ENCODE assay signal across 27 cellular contexts in the genomic region with DNA sequence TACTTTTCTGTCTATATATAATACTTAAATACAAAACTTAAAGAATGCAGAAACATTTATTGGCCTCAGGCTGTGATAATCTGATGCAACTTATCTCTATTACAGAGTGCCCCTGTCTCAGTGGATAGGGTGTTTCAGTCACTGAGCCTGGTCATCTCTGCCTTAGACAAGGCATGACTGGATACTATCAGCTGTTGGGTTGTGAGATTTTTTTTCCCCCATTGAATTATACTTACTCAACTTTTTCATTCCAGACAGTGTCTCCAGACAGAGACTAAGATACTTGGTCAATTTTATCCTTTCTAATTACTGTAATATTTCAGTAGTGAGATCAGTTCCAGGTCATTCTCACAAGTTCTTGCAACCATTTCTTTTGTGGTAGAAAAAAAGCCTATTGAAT.
"Had no signal": no experiment of that assay in that cellular context is flagged by ENCODE, and none has a peak within 500 bp of the region (broad histone marks: within the 10 kb centered on the region; RNA-seq: fewer than 3 reads in every experiment).

No MANE protein-coding gene starts in this region.

- H3K36me3 ChIP-seq: colonic mucosa, esophagus squamous epithelium, heart left ventricle, left lung, ovary, right atrium auricular region, suprapubic skin, transverse colon, WERI-Rb-1 had no signal

- H3K9me3 ChIP-seq: colonic mucosa, esophagus squamous epithelium, heart left ventricle, left lung, ovary, psoas muscle, right atrium auricular region, suprapubic skin, transverse colon had no signal

- H3K4me3 Mint-ChIP-seq: activated CD8-positive, alpha-beta T cell treated with anti-CD3 and anti-CD28 coated beads, Interleukin-2, amount 10 ng/mL, durations not matched to agents 7 days and 5 days; activated naive CD4-positive, alpha-beta T cell treated with anti-CD3 and anti-CD28 coated beads, Interleukin-2, amount 50 U/mL, for 24 hours; effector memory CD8-positive, alpha-beta T cell; natural killer cell treated with Interleukin-12 subunit alpha and Interleukin-12 subunit beta and Interleukin-15 and Interleukin-18, amount 100 ng/mL, for 72 hours; stimulated activated naive CD8-positive, alpha-beta T cell treated with anti-CD3 and anti-CD28 coated beads, Interleukin-15, amount 100 ng/mL, for 72 hours; T-cell; T-helper 2 cell treated with Interferon-gamma antibody and Interleukin-4, amounts not matched to agents 5 μg/mL and 100 μg/mL, for 36 hours had no signal

- H3K27me3 Mint-ChIP-seq: activated naive CD4-positive, alpha-beta T cell treated with anti-CD3 and anti-CD28 coated beads, Interleukin-2, amount 50 U/mL, for 24 hours; effector memory CD8-positive, alpha-beta T cell; natural killer cell treated with Interleukin-12 subunit alpha and Interleukin-12 subunit beta and Interleukin-15 and Interleukin-18, amount 100 ng/mL, for 72 hours; stimulated activated naive CD8-positive, alpha-beta T cell treated with anti-CD3 and anti-CD28 coated beads, Interleukin-15, amount 100 ng/mL, for 72 hours; T-cell had no signal

- H3K27me3 ChIP-seq: colonic mucosa, dorsolateral prefrontal cortex, esophagus squamous epithelium, heart left ventricle, left lung, ovary, right atrium auricular region, suprapubic skin, transverse colon had no signal

- H3K27ac Mint-ChIP-seq: activated CD8-positive, alpha-beta T cell treated with anti-CD3 and anti-CD28 coated beads, Interleukin-2, amount 10 ng/mL, durations not matched to agents 7 days and 5 days; activated naive CD4-positive, alpha-beta T cell treated with anti-CD3 and anti-CD28 coated beads, Interleukin-2, amount 50 U/mL, for 24 hours; effector memory CD8-positive, alpha-beta T cell; natural killer cell treated with Interleukin-12 subunit alpha and Interleukin-12 subunit beta and Interleukin-15 and Interleukin-18, amount 100 ng/mL, for 72 hours; stimulated activated naive CD8-positive, alpha-beta T cell treated with anti-CD3 and anti-CD28 coated beads, Interleukin-15, amount 100 ng/mL, for 72 hours; T-cell; T-helper 2 cell treated with Interferon-gamma antibody and Interleukin-4, amounts not matched to agents 5 μg/mL and 100 μg/mL, for 36 hours had no signal

- H3K4me1 ChIP-seq: colonic mucosa, esophagus squamous epithelium, left lung, psoas muscle, right atrium auricular region, suprapubic skin, transverse colon had no signal

- FAIRE-seq: endothelial cell of umbilical vein, urothelium cell line had no signal

- ATAC-seq: activated CD8-positive, alpha-beta T cell treated with anti-CD3 and anti-CD28 coated beads, Interleukin-2, amount 10 ng/mL, durations not matched to agents 7 days and 5 days; effector memory CD8-positive, alpha-beta T cell; left lung; natural killer cell treated with Interleukin-12 subunit alpha and Interleukin-12 subunit beta and Interleukin-15 and Interleukin-18, amount 100 ng/mL, for 72 hours; psoas muscle; stimulated activated naive CD8-positive, alpha-beta T cell treated with anti-CD3 and anti-CD28 coated beads, Interleukin-15, amount 100 ng/mL, for 72 hours; T-cell had no signal

- H3K4me1 Mint-ChIP-seq: stimulated activated naive CD8-positive, alpha-beta T cell treated with anti-CD3 and anti-CD28 coated beads, Interleukin-15, amount 100 ng/mL, for 72 hours had no signal

- H3K27ac ChIP-seq: colonic mucosa, dorsolateral prefrontal cortex, esophagus squamous epithelium, heart left ventricle, left lung, ovary, psoas muscle, right atrium auricular region, suprapubic skin, transverse colon, WERI-Rb-1 had no signal

- DNase-seq: activated CD4-positive, alpha-beta T cell treated with anti-CD3 and anti-CD28 coated beads, Interleukin-2, amount 50 U/mL, for 1 hour; activated CD4-positive, CD25-positive, alpha-beta regulatory T cell treated with anti-CD3 and anti-CD28 coated beads, Interleukin-2, amount 50 U/mL, for 72 hours; activated CD8-positive, alpha-beta T cell treated with anti-CD3 and anti-CD28 coated beads, Interleukin-2, amount 10 ng/mL, durations not matched to agents 7 days and 5 days; activated gamma-delta T cell treated with Interleukin-2 at 50 U/mL for 16 hours; activated T-cell treated with anti-CD3 and anti-CD28 coated beads, Interleukin-2, amount 50 U/mL, for 1 hour; aorta; colonic mucosa; dorsolateral prefrontal cortex; effector memory CD8-positive, alpha-beta T cell; esophagus squamous epithelium; heart left ventricle; left lung; ovary; psoas muscle; stimulated activated CD4-positive, alpha-beta T cell treated with anti-CD3 and anti-CD28 coated beads, Interleukin-1b, Interleukin-23, amount 100 ng/mL, for 48 hours; stimulated activated naive CD8-positive, alpha-beta T cell treated with anti-CD3 and anti-CD28 coated beads, Interleukin-15, amount 100 ng/mL, for 72 hours; T-cell; transverse colon; WERI-Rb-1 had no signal

- H3K36me3 Mint-ChIP-seq: natural killer cell treated with Interleukin-12 subunit alpha and Interleukin-12 subunit beta and Interleukin-15 and Interleukin-18, amount 100 ng/mL, for 72 hours had no signal

- H3K9me3 Mint-ChIP-seq: activated naive CD4-positive, alpha-beta T cell treated with anti-CD3 and anti-CD28 coated beads, Interleukin-2, amount 50 U/mL, for 24 hours; effector memory CD8-positive, alpha-beta T cell; natural killer cell treated with Interleukin-12 subunit alpha and Interleukin-12 subunit beta and Interleukin-15 and Interleukin-18, amount 100 ng/mL, for 72 hours; stimulated activated naive CD8-positive, alpha-beta T cell treated with anti-CD3 and anti-CD28 coated beads, Interleukin-15, amount 100 ng/mL, for 72 hours; T-cell; T-helper 2 cell treated with Interferon-gamma antibody and Interleukin-4, amounts not matched to agents 5 μg/mL and 100 μg/mL, for 36 hours had no signal

- H3K4me3 ChIP-seq: colonic mucosa, dorsolateral prefrontal cortex, esophagus squamous epithelium, heart left ventricle, left lung, lung, ovary, psoas muscle, right atrium auricular region, suprapubic skin, transverse colon had no signal
